Comparison of ENCODE assay signal across 9 cellular contexts in the genomic region with DNA sequence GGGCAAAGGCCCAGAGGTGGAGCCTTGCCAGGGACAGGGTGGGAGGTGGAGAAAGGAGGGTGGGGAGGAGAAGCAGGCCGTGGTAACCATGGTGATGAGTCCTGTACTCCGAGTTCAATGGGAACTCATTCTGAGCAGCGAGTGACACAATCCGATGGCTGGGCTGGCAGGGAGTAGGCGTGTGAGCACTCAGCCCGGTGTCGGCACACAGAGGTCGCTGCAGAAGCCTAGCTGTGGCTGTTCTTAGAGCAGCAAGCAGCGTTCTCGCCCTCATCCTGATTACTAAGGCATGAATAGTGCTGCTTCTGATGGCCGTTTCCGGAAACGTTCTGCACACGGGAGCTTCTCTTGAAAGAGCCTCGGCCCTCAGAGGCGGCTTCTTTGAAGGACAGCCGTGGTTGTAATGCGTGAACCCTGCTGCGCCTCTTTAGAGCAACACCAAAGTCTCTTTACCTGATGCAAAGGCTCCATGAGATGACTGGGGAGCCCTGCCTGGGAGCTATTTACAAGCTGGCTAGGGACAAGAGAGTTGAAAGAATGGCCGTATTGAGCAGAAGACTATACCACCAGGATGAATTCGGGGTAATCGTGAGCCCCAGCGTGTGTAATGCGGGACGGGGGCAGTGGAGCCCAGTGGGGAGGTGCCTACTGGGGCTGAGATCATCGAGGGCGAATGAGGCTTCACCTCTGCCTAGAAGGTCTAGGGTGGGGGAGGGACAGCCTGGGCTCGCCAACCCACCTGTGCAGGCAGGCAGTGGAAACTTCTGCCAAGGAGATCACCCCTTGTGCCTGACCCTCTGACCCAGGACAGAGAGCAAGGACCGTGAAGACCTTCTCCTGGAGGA.
DNase-seq lines count a peak whose midpoint lies in the region; ATAC-seq, FAIRE-seq and TF ChIP-seq lines count a peak whose summit lies in the region.
"Had no signal": no experiment of that assay in that cellular context is flagged by ENCODE, and none has a peak within 500 bp of the region (broad histone marks: within the 10 kb centered on the region; RNA-seq: fewer than 3 reads in every experiment).

No MANE protein-coding gene starts in this region.

- H2AFZ ChIP-seq in H1 (ENCODE audit: low read length) (no peak overlapping the region), parathyroid adenoma (no peak overlapping the region)

- no peaks in the 10 kb centered on the region for H3K79me2 ChIP-seq in H1 (ENCODE audit: control insufficient read depth in 1 of 2, insufficient read depth in 2 of 2, low read length in 2 of 2)
- no peaks in the 10 kb centered on the region for H3K79me2 ChIP-seq in parathyroid adenoma

- H4K8ac ChIP-seq in H1 (ENCODE audit: extremely low read depth, insufficient read depth, low read length), result no peak overlapping the region

- peak overlapping the region; percentile 66; the same call in 1 of the 2 replicates for H2AK5ac ChIP-seq in H1 (ENCODE audit: low read depth, low read length)

- TF ChIP-seq RAD21 in H1 (IDR thresholded peaks at IDR 0.05 in 1 of 2, conservative IDR thresholded peaks at IDR 0.05 in 1 of 2; ENCODE audit: low read depth in 2 of 2, low read length in 2 of 2), result no peak

- H2BK5ac ChIP-seq in H1 (ENCODE audit: low read depth, low read length), result peak overlapping the region; percentile 91; the same call in 1 of the 2 replicates

- H3K27ac ChIP-seq in H1 (ENCODE audit: low read depth, low read length) (no peak overlapping the region), parathyroid adenoma (no peak overlapping the region), suprapubic skin (no peak overlapping the region)
- H3K27ac ChIP-seq: SK-N-MC had no signal

- H3K23ac ChIP-seq in H1 (ENCODE audit: insufficient read length), result no peak overlapping the region

- H3K4me1 ChIP-seq in H1 (replicated peaks in 1 of 4; ENCODE audit: control insufficient read depth in 3 of 4, insufficient read depth in 4 of 4, low read length in 3 of 4), result peaks cover 0 to 16% (median 6%) of the 10 kb centered on the region in 4 experiments; a peak in 5 of 7 replicates
- H3K4me1 ChIP-seq in parathyroid adenoma, result no peaks in the 10 kb centered on the region
- peaks cover 13% of the 10 kb centered on the region for H3K4me1 ChIP-seq in suprapubic skin

- peaks cover 5% of the 10 kb centered on the region; the same call in 1 of the 2 replicates for H3K23me2 ChIP-seq in H1 (ENCODE audit: low read depth, low read length)

- H3K36me3 ChIP-seq in H1 (ENCODE audit: control insufficient read depth in 2 of 4, insufficient read depth in 4 of 4, low read length in 3 of 4) (no peaks in the 10 kb centered on the region), parathyroid adenoma (ENCODE audit: control insufficient read depth, insufficient read depth, low read length) (no peaks in the 10 kb centered on the region), suprapubic skin (no peaks in the 10 kb centered on the region)

- H3K4me2 ChIP-seq in H1 (ENCODE audit: insufficient read depth in 1 of 2, low read depth in 2 of 2, low read length in 2 of 2), result peak overlapping the region; percentile 80 to 90
- peak overlapping the region; percentile 44 for H3K4me2 ChIP-seq in parathyroid adenoma (ENCODE audit: low read length)

- H3K27me3 ChIP-seq in H1 (replicated peaks in 1 of 4; ENCODE audit: control insufficient read depth in 3 of 4, extremely low read depth in 1 of 4, insufficient read depth in 3 of 4, low read length in 3 of 4), result peaks cover 0 to 6% (median 0%) of the 10 kb centered on the region in 4 experiments; a peak in 2 of 7 replicates
- peaks cover 3% of the 10 kb centered on the region for H3K27me3 ChIP-seq in parathyroid adenoma (ENCODE audit: control insufficient read depth, insufficient read depth, low read length)
- peaks cover 94% of the 10 kb centered on the region for H3K27me3 ChIP-seq in suprapubic skin

- H2BK12ac ChIP-seq in H1 (ENCODE audit: low read depth, low read length), result peak overlapping the region; percentile 95

- H3K9me3 ChIP-seq in H1 (ENCODE audit: insufficient read depth in 2 of 2, low read depth in 1 of 2, low read length in 1 of 2), result no peaks in the 10 kb centered on the region
- no peaks in the 10 kb centered on the region for H3K9me3 ChIP-seq in parathyroid adenoma (ENCODE audit: control insufficient read depth, low read length)
- no peaks in the 10 kb centered on the region for H3K9me3 ChIP-seq in suprapubic skin

- H3K56ac ChIP-seq in H1 (replicated peaks; ENCODE audit: insufficient read length, low read depth, low read length), result no peak overlapping the region

- WGBS in H1 (ENCODE audit: extremely low coverage in 1 of 2, insufficient coverage in 1 of 2, insufficient read length in 1 of 2, insufficient replicate concordance in 2 of 2, low coverage in 1 of 2, low lambda C conversion rate in 2 of 2, missing lambda C conversion rate in 1 of 2), 2 experiments, result 7% methylated on average over 29 of the region's 29 CpGs; no CpG with 5 or more reads in 1 of the 2 experiments
- 3% methylated on average over 28 of the region's 29 CpGs for WGBS in suprapubic skin

- TF ChIP-seq EP300 in H1 (IDR thresholded peaks at IDR 0.05; ENCODE audit: borderline replicate concordance in 1 of 2, low read depth in 2 of 2, low read length in 2 of 2) (no peak), suprapubic skin (IDR thresholded peaks at IDR 0.05) (no peak)

- H3K14ac ChIP-seq in H1 (ENCODE audit: insufficient read length), result no peak overlapping the region

- H4K91ac ChIP-seq in H1 (replicated peaks; ENCODE audit: insufficient read length, low read length), result peak overlapping the region; percentile 46

- H3K9ac ChIP-seq in H1 (replicated peaks in 1 of 4; ENCODE audit: extremely low read depth in 1 of 4, low read depth in 3 of 4, low read length in 3 of 4), result peak overlapping the region in 1 of 4 experiments; percentile 20; a peak in 1 of 7 replicates
- H3K9ac ChIP-seq in parathyroid adenoma, result no peak overlapping the region

- POLR2A ChIA-PET in H1 (lab: Charles Lee; ENCODE audit: partially characterized antibody), result interaction anchor here (0.8 to 1.2 kb wide), 3 partner anchors 13 to 18 kb away, joined by 3 to 4 read pairs (median 3); no protein-coding TSS in a partner anchor

- no peak overlapping the region for H3K4ac ChIP-seq in H1 (replicated peaks; ENCODE audit: insufficient read length, low read depth, low read length)

- H2BK20ac ChIP-seq in H1 (ENCODE audit: low read length), result peak overlapping the region; percentile 72

- no peak for TF ChIP-seq POLR2A in H1 (IDR thresholded peaks at IDR 0.05; ENCODE audit: control extremely low read depth in 1 of 2, low read depth in 2 of 2, low read length in 2 of 2)
- no peak for TF ChIP-seq POLR2A in suprapubic skin (IDR thresholded peaks at IDR 0.05)

- FAIRE-seq in H1 (lab: Jason Lieb, UNC), result peak; percentile 90

- peak overlapping the region; percentile 65 for H3K18ac ChIP-seq in H1 (ENCODE audit: extremely low read depth, low read length)

- peak; percentile 80 for DNase-seq in Daoy (ENCODE audit: low read depth)
- peak; percentile 79 for DNase-seq in NCI-H345 treated with DMSO at 0.1 percent for 48 hours (lab: John Stamatoyannopoulos, UW; ENCODE audit: unreplicated experiment)
- DNase-seq in H1 (ENCODE audit: low read depth in 1 of 2, low spot score in 2 of 2), result peak; percentile 54 to 66
- no peak for DNase-seq in HCEC 1CT
- no peak for DNase-seq in COLO668 (lab: John Stamatoyannopoulos, UW; ENCODE audit: unreplicated experiment)
- DNase-seq in suprapubic skin (ENCODE audit: low spot score in 2 of 2), result no peak

- H4K5ac ChIP-seq in H1 (ENCODE audit: insufficient read length, low read depth, low read length), result no peak overlapping the region

- no peak for ATAC-seq in GM19035 (IDR thresholded peaks at IDR 0.05; ENCODE audit: unreplicated experiment)

- peak overlapping the region; percentile 74 for H2BK15ac ChIP-seq in H1 (ENCODE audit: low read length)

- TF ChIP-seq CTCF in H1 (IDR thresholded peaks at IDR 0.05; ENCODE audit: control extremely low read depth in 1 of 3, insufficient read depth in 1 of 3, low read depth in 1 of 3, low read length in 3 of 3) (peak in 2 of 3 experiments; percentile 19 to 24; a peak in 2 of 4 replicates), parathyroid adenoma (IDR thresholded peaks at IDR 0.05) (no peak), suprapubic skin (IDR thresholded peaks at IDR 0.05) (no peak)

- CTCF ChIA-PET in H1 (lab: Charles Lee; ENCODE audit: partially characterized antibody), result interaction anchor here (0.6 to 50.4 kb wide), 11 partner anchors 13 to 713 kb away, joined by 3 to 984 read pairs (median 3); no protein-coding TSS in a partner anchor

- peak overlapping the region; percentile 2 for H2BK120ac ChIP-seq in H1 (replicated peaks; ENCODE audit: low read depth, low read length)

- H3K4me3 ChIP-seq in H1 (ENCODE audit: extremely low read depth in 1 of 4, insufficient read depth in 2 of 4, low read depth in 3 of 4, low read length in 4 of 4) (peak overlapping the region in 3 of 4 experiments; percentile 38 to 50 (median 44); a peak in 6 of 8 replicates), parathyroid adenoma (ENCODE audit: low read depth, low read length) (peak overlapping the region; percentile 16), suprapubic skin (no peak overlapping the region)
- H3K4me3 ChIP-seq: SK-N-MC had no signal

- no peaks in the 10 kb centered on the region for H4K20me1 ChIP-seq in H1 (replicated peaks in 1 of 2; ENCODE audit: control insufficient read depth in 1 of 2, insufficient read depth in 2 of 2, low read length in 2 of 2)

- H3K79me1 ChIP-seq in H1 (ENCODE audit: low read depth, low read length), result no peaks in the 10 kb centered on the region

TF ChIP-seq in H1, 55 proteins besides CTCF, POLR2A, EP300 and RAD21 (continues in another document):
- TF ChIP-seq RBBP5 (IDR thresholded peaks at IDR 0.05; ENCODE audit: borderline replicate concordance, low read depth, low read length) (0 out of 2 replicates have a peak, but pooled peaks have one; percentile 39), MAX (IDR thresholded peaks at IDR 0.05) (no peak), PHF8 (conservative IDR thresholded peaks at IDR 0.05; ENCODE audit: low read depth, low read length) (no peak), ASH2L (IDR thresholded peaks at IDR 0.05; ENCODE audit: low read length) (no peak), NANOG (IDR thresholded peaks at IDR 0.05; ENCODE audit: insufficient read depth, low read depth, low read length, poor library complexity, severe bottlenecking) (no peak)

Comparison
In these comparisons a context has a peak if more than half of its experiments do, and no peak if none do; other contexts are left out.
1. DNase-seq: peak in Daoy (single experiment), NCI-H345 treated with DMSO at 0.1 percent for 48 hours (single experiment) and H1 (2 of 2); none in HCEC 1CT (single experiment), COLO668 (single experiment) and suprapubic skin (0 of 2).
2. CTCF ChIP-seq: peak in H1 (2 of 3); none in parathyroid adenoma (single experiment) and suprapubic skin (0 of 2).